16 cellular contexts compared by ENCODE assay signal in genomic region chr20:50843331-50844276, GRCh38. TPM values are rescaled to one million over a fixed set of nuclear protein-coding genes. Genes with fewer than 3 reads are reported as not detected.
A peak's percentile ranks its signal among the peaks of the same experiment; 100 is the strongest.
DNase-seq lines count a peak whose midpoint lies in the region; ATAC-seq and TF ChIP-seq lines count a peak whose summit lies in the region.
"Had no signal": no experiment of that assay in that cellular context is flagged by ENCODE, and none has a peak within 500 bp of the region (broad histone marks: within the 10 kb centered on the region; RNA-seq: fewer than 3 reads in every experiment).

No MANE protein-coding gene starts in this region.

- H3K4me1 ChIP-seq in OCI-LY1 (ENCODE audit: insufficient read depth, low read length, severe bottlenecking), result peaks cover 19% of the 10 kb centered on the region
- no peaks in the 10 kb centered on the region for H3K4me1 ChIP-seq in breast epithelium
- H3K4me1 ChIP-seq in prostate gland (replicated peaks), result no peaks in the 10 kb centered on the region

- no peaks in the 10 kb centered on the region for H3K9me3 Mint-ChIP-seq in HFFc6
- H3K9me3 Mint-ChIP-seq: natural killer cell treated with Interleukin-12 subunit alpha and Interleukin-12 subunit beta and Interleukin-15 and Interleukin-18, amount 100 ng/mL, for 72 hours had no signal

- H3K79me2 ChIP-seq in OCI-LY1 (ENCODE audit: insufficient read depth, low read length), result no peaks in the 10 kb centered on the region

- no peak overlapping the region for H2AFZ ChIP-seq in OCI-LY1 (ENCODE audit: low read length)

- no peaks in the 10 kb centered on the region for H3F3A ChIP-seq in OCI-LY1 (ENCODE audit: insufficient read depth, low read length)

- no peaks in the 10 kb centered on the region for H3K9me2 ChIP-seq in OCI-LY1 (ENCODE audit: low read depth, low read length)
- H3K9me2 ChIP-seq: SK-N-SH had no signal

- no peak overlapping the region for H3K27ac Mint-ChIP-seq in HFFc6
- H3K27ac Mint-ChIP-seq: natural killer cell treated with Interleukin-12 subunit alpha and Interleukin-12 subunit beta and Interleukin-15 and Interleukin-18, amount 100 ng/mL, for 72 hours had no signal

- H3K27ac ChIP-seq in OCI-LY1 (ENCODE audit: low read depth, low read length, poor library complexity, severe bottlenecking) (peak overlapping the region; percentile 16), breast epithelium (peak overlapping the region; percentile 48), prostate gland (no peak overlapping the region), dorsolateral prefrontal cortex (no peak overlapping the region)
- H3K27ac ChIP-seq: BLaER1 treated with 17β-estradiol and CSF1 and Interleukin-3, amounts not matched to agents 10 nM and 100 nM had no signal

- no peaks in the 10 kb centered on the region for H3K36me3 Mint-ChIP-seq in HFFc6 (ENCODE audit: low read depth)
- H3K36me3 Mint-ChIP-seq: natural killer cell treated with Interleukin-12 subunit alpha and Interleukin-12 subunit beta and Interleukin-15 and Interleukin-18, amount 100 ng/mL, for 72 hours had no signal

- ATAC-seq in GM18868 (IDR thresholded peaks at IDR 0.05; ENCODE audit: unreplicated experiment), result peak; percentile 22

- peaks cover 46% of the 10 kb centered on the region; the same call in 1 of the 2 replicates for H3K36me3 ChIP-seq in OCI-LY1 (ENCODE audit: insufficient read depth, low read length)
- no peaks in the 10 kb centered on the region for H3K36me3 ChIP-seq in breast epithelium
- no peaks in the 10 kb centered on the region for H3K36me3 ChIP-seq in prostate gland

- intact Hi-C loops in breast epithelium (cut with DNase I; ENCODE audit: low total_unique reads), result no loop called here
- intact Hi-C loops in prostate gland (cut with DNase I), result no loop called here
- intact Hi-C loops in dorsolateral prefrontal cortex (cut with DNase I), result no loop called here

- no peak overlapping the region for H3K4me3 ChIP-seq in OCI-LY1 (ENCODE audit: low read depth, low read length, poor library complexity, severe bottlenecking)
- H3K4me3 ChIP-seq in breast epithelium, result no peak overlapping the region
- no peak overlapping the region for H3K4me3 ChIP-seq in prostate gland
- H3K4me3 ChIP-seq in dorsolateral prefrontal cortex, result no peak overlapping the region
- H3K4me3 ChIP-seq: BLaER1 treated with 17β-estradiol and CSF1 and Interleukin-3, amounts not matched to agents 10 nM and 100 nM; lung had no signal

- no peak overlapping the region for H3K4me3 Mint-ChIP-seq in HFFc6

- H3K9ac ChIP-seq in OCI-LY1 (ENCODE audit: low read length), result no peak overlapping the region
- H3K9ac ChIP-seq: BLaER1 treated with 17β-estradiol and CSF1 and Interleukin-3, amounts not matched to agents 10 nM and 100 nM; SK-N-SH had no signal

- peak in 1 of 2 donors; percentile 73 for DNase-seq in breast epithelium (ENCODE audit: low spot score in 2 of 2)
- DNase-seq in prostate gland (ENCODE audit: low spot score), result peak; percentile 57
- DNase-seq in HFFc6, result no peak
- no peak for DNase-seq in globus pallidus (ENCODE audit: low spot score)
- no peak for DNase-seq in dorsolateral prefrontal cortex
- DNase-seq: activated CD4-positive, alpha-beta T cell treated with anti-CD3 and anti-CD28 coated beads, Interleukin-2, amount 50 U/mL, for 4 hours; DMS153; NCI-H187 treated with DMSO at 0.1 percent for 48 hours; OCI-M1; SK-N-SH; stimulated activated CD4-positive, alpha-beta T cell treated with anti-CD3 and anti-CD28 coated beads, Interleukin-15, amount 100 ng/mL, for 24 hours had no signal

- H3K27me3 Mint-ChIP-seq in HFFc6 (ENCODE audit: insufficient read depth), result peaks cover 4% of the 10 kb centered on the region
- H3K27me3 Mint-ChIP-seq: natural killer cell treated with Interleukin-12 subunit alpha and Interleukin-12 subunit beta and Interleukin-15 and Interleukin-18, amount 100 ng/mL, for 72 hours had no signal

- H3K27me3 ChIP-seq in OCI-LY1 (ENCODE audit: insufficient read depth, low read length) (no peaks in the 10 kb centered on the region), breast epithelium (no peaks in the 10 kb centered on the region), prostate gland (replicated peaks; ENCODE audit: insufficient read depth) (no peaks in the 10 kb centered on the region), dorsolateral prefrontal cortex (no peaks in the 10 kb centered on the region)
- H3K27me3 ChIP-seq: BLaER1 treated with 17β-estradiol and CSF1 and Interleukin-3, amounts not matched to agents 10 nM and 100 nM had no signal

- H3K4me1 Mint-ChIP-seq in HFFc6 (ENCODE audit: low read depth), result peaks cover 22% of the 10 kb centered on the region

- TF ChIP-seq CTCF in OCI-LY1 (IDR thresholded peaks at IDR 0.05; ENCODE audit: low read length) (no peak), breast epithelium (IDR thresholded peaks at IDR 0.05) (no peak), prostate gland (IDR thresholded peaks at IDR 0.05) (no peak), HFFc6 (IDR thresholded peaks at IDR 0.05) (no peak), dorsolateral prefrontal cortex (IDR thresholded peaks at IDR 0.05 in 54 of 56, conservative IDR thresholded peaks at IDR 0.05 in 2 of 56; ENCODE audit: low read depth in 1 of 56, partially characterized antibody in 56 of 56) (no peak)

- no peaks in the 10 kb centered on the region for H4K20me1 ChIP-seq in OCI-LY1 (ENCODE audit: insufficient read depth, low read length)

- TF ChIP-seq POLR2A in breast epithelium (IDR thresholded peaks at IDR 0.05), result no peak
- TF ChIP-seq POLR2A in prostate gland (IDR thresholded peaks at IDR 0.05), result no peak

- H3K4me2 ChIP-seq in OCI-LY1 (ENCODE audit: low read length), result no peak overlapping the region
- H3K4me2 ChIP-seq: BLaER1 treated with 17β-estradiol and CSF1 and Interleukin-3, amounts not matched to agents 10 nM and 100 nM had no signal

- H3K9me3 ChIP-seq in OCI-LY1 (ENCODE audit: low read length) (no peaks in the 10 kb centered on the region), breast epithelium (no peaks in the 10 kb centered on the region), prostate gland (no peaks in the 10 kb centered on the region)
- H3K9me3 ChIP-seq: BLaER1 treated with 17β-estradiol and CSF1 and Interleukin-3, amounts not matched to agents 10 nM and 100 nM; SK-N-SH had no signal

- 89% methylated on average over 9 of the region's 9 CpGs for WGBS in prostate gland

RNA-seq across cellular contexts. Expression of gene BCAS4, which starts 48.7 kb away (rescaled TPM):
- 10 to 100 TPM in 2 of 3 donors, 1 to 10 TPM in 1; 6.6 to 22.2 (median 10.5) TPM for total RNA-seq in breast epithelium
- 10 to 100 TPM in 1 of 2 donors, 1 to 10 TPM in 1; 2.9 to 11.4 TPM for total RNA-seq in prostate gland
- 10 to 100 TPM; 19.8 to 23.5 (median 21.7) TPM for total RNA-seq in HFFc6 (2021; fragmentation: NEBNext Ultra II Directional; extraction: Animal tissue kit (Norgen Biotek cat#: 25700))
- 10 to 100 TPM in 119 of 120 experiments, 1 to 10 TPM in 1; 8.0 to 41.4 (median 29.9) TPM for total RNA-seq in dorsolateral prefrontal cortex

Comparison
In these comparisons a context has a peak if more than half of its experiments do, and no peak if none do; other contexts are left out.
1. H3K27ac ChIP-seq: peak in OCI-LY1 (single experiment) and breast epithelium (2 of 2); none in prostate gland (0 of 2) and dorsolateral prefrontal cortex (0 of 59).